ENCODE assay signal across 8 cellular contexts in the genomic region with DNA sequence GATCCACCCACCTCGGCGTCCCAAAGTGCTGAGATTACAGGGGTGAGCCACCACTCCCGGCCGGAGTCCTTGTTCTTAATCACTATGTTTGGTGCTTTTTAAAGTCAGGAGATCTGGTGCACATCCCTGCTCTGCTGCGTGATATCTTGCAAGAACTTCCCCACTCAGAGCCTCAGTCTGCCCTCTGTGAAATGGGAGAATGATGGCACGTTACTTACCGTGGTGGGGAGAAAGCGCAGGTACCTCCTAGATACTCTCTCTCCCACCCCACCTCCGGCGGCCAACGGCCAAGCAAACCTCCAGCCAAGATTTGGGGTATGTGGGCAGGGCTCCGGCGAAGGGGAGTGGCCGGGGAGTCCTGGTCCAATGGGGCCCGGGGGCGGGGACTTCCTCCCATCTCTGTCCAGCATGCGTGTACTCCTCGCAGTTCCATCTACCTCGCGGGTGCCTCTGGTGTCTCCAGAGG. TPM values are rescaled to one million over a fixed set of nuclear protein-coding genes. Genes with fewer than 3 reads are reported as not detected.
DNase-seq lines count a peak whose midpoint lies in the region; ATAC-seq lines count a peak whose summit lies in the region.

RYR1 (plus strand) TSS at position 424 of the 466 bp plus-strand sequence. CDS start 139 bp downstream, outside the sequence.

- peak; percentile 28 for DNase-seq in NAMALWA (ENCODE audit: low spot score)
- peak; percentile 73 to 78 for DNase-seq in activated T-cell treated with anti-CD3 and anti-CD28 coated beads, Interleukin-2, amount 50 U/mL, for 48 hours
- DNase-seq in left ventricle myocardium superior, result peak; percentile 78
- DNase-seq in skeletal muscle cell (ENCODE audit: low read depth), result no peak
- no peak for DNase-seq in NCI-H1930 (lab: John Stamatoyannopoulos, UW)
- DNase-seq in kidney tubule cell (ENCODE audit: low spot score), result no peak

- H3K36me3 ChIP-seq in BLaER1, result no peaks in the 10 kb centered on the region

- no peak within 1 kb of the TSS for H3K9ac ChIP-seq in BLaER1

- no peaks in the 10 kb centered on the region for H3K27me3 ChIP-seq in BLaER1

- H4K20me1 ChIP-seq in BLaER1, result no peaks in the 10 kb centered on the region

- H3K4me3 ChIP-seq in BLaER1 (no peak within 1 kb of the TSS), skeletal muscle cell (ENCODE audit: low read depth, low read length) (peak within 1 kb of the TSS; percentile 51)

- H3K9me3 ChIP-seq in BLaER1, result no peaks in the 10 kb centered on the region

- peaks cover 34% of the 10 kb centered on the region for H3K4me1 ChIP-seq in BLaER1

- ATAC-seq in left ventricle myocardium superior, result peak; percentile 86
- ATAC-seq in GM21825 (IDR thresholded peaks at IDR 0.05; ENCODE audit: unreplicated experiment), result no peak

- H3K4me2 ChIP-seq in BLaER1, result peak within 1 kb of the TSS; percentile 26; the same call in 1 of the 2 replicates

- H3K27ac ChIP-seq in BLaER1, result no peak within 1 kb of the TSS

- intact Hi-C loops in left ventricle myocardium superior (cut with micrococcal nuclease), result no loop called here

RNA-seq across cellular contexts. Expression of gene RYR1, which starts in this region (rescaled TPM):
- total RNA-seq in left ventricle myocardium superior, result 1.1 TPM

Comparison
In these comparisons a context has a peak if more than half of its experiments do, and no peak if none do; other contexts are left out.
1. DNase-seq: peak in NAMALWA (single experiment), activated T-cell treated with anti-CD3 and anti-CD28 coated beads, Interleukin-2, amount 50 U/mL, for 48 hours (2 of 2) and left ventricle myocardium superior (single experiment); none in skeletal muscle cell (single experiment), NCI-H1930 (0 of 2) and kidney tubule cell (single experiment).